Comparison of ENCODE assay signal across 18 cellular contexts in the genomic region with DNA sequence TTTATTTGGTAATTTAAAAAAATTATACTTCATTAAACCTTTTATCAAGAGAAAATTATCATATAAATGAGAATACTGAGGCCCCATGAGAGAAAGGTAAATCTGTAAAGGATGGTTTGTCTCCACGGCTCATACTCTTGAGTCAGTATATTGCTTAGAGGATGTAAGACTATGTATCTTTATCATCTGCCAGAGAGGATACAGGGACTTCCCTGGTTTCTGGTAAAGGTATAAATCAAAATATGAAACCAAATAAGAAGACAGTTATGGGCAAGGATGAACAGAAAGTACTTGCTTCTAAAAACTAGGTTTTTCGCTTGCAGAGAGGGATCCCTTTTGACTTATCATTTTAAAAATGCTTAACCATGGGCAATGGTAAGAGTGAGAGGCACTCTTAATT.
DNase-seq lines count a peak whose midpoint lies in the region; ATAC-seq and TF ChIP-seq lines count a peak whose summit lies in the region.
"Had no signal": no experiment of that assay in that cellular context is flagged by ENCODE, and none has a peak within 500 bp of the region (broad histone marks: within the 10 kb centered on the region; RNA-seq: fewer than 3 reads in every experiment).

No MANE protein-coding gene starts in this region.

- H3K4me1 ChIP-seq in MM.1S (ENCODE audit: low read length) (peaks cover 41% of the 10 kb centered on the region), prostate gland (replicated peaks) (no peaks in the 10 kb centered on the region)
- H3K4me1 ChIP-seq: BE2C, Peyer's patch, SJSA1 had no signal

- no peak overlapping the region for H3K9ac ChIP-seq in MM.1S (ENCODE audit: low read length)
- H3K9ac ChIP-seq: KMS-11 had no signal

- H3K4me3 ChIP-seq in GM06990 (replicated peaks; ENCODE audit: low read depth, low read length) (no peak overlapping the region), MM.1S (ENCODE audit: low read length) (no peak overlapping the region), prostate gland (no peak overlapping the region)
- H3K4me3 ChIP-seq: Peyer's patch, SJSA1 had no signal

- ATAC-seq in activated T-helper 17 cell treated with anti-CD3 and anti-CD28 coated beads, Interleukin-2, amount 50 U/mL, for 72 hours (replicated peaks): peak; percentile 44
- peak; percentile 50 for ATAC-seq in stimulated activated naive CD8-positive, alpha-beta T cell treated with anti-CD3 and anti-CD28 coated beads, Interleukin-15, amount 100 ng/mL, for 72 hours

- H3K36me3 ChIP-seq in GM06990 (ENCODE audit: control insufficient read depth, insufficient read depth, low read length) (peaks cover 2% of the 10 kb centered on the region), MM.1S (replicated peaks; ENCODE audit: insufficient read depth, low read length) (no peaks in the 10 kb centered on the region), prostate gland (no peaks in the 10 kb centered on the region)
- H3K36me3 ChIP-seq: BE2C, Peyer's patch, SJSA1 had no signal

- H3K4me3 Mint-ChIP-seq in activated T-helper 17 cell treated with anti-CD3 and anti-CD28 coated beads, Interleukin-2, amount 50 U/mL, for 72 hours: no peak overlapping the region
- H3K4me3 Mint-ChIP-seq in stimulated activated naive CD8-positive, alpha-beta T cell treated with anti-CD3 and anti-CD28 coated beads, Interleukin-15, amount 100 ng/mL, for 72 hours: no peak overlapping the region
- H3K4me3 Mint-ChIP-seq: CD4-positive, alpha-beta memory T cell; HFFc6 had no signal

- TF ChIP-seq POLR2A in prostate gland (IDR thresholded peaks at IDR 0.05): no peak

- no peak for TF ChIP-seq CTCF in GM06990 (IDR thresholded peaks at IDR 0.05; ENCODE audit: insufficient read depth, low read length, poor library complexity, severe bottlenecking)
- TF ChIP-seq CTCF in MM.1S (IDR thresholded peaks at IDR 0.05; ENCODE audit: low read length): no peak
- no peak for TF ChIP-seq CTCF in prostate gland (IDR thresholded peaks at IDR 0.05)

- DNase-seq in GM06990 (ENCODE audit: extremely low read depth, insufficient read length) (peak; percentile 24), MM.1S (peak; percentile 47), DMS153 (lab: John Stamatoyannopoulos, UW) (no peak), prostate gland (ENCODE audit: low spot score) (no peak)
- no peak for DNase-seq in stimulated activated naive CD8-positive, alpha-beta T cell treated with anti-CD3 and anti-CD28 coated beads, Interleukin-15, amount 100 ng/mL, for 72 hours
- no peak for DNase-seq in central memory CD4-positive, alpha-beta T cell
- DNase-seq: BE2C; CD4-positive, alpha-beta memory T cell; HFFc6; NCI-H1092; NCI-H1436 treated with DMSO at 0.1 percent for 48 hours; NCI-H2029 treated with DMSO at 0.1 percent for 48 hours; NCI-H2171; NCI-H526; Peyer's patch had no signal

- peaks cover 39% of the 10 kb centered on the region for H3K79me2 ChIP-seq in MM.1S (ENCODE audit: low read length)

- H3K36me3 Mint-ChIP-seq in activated T-helper 17 cell treated with anti-CD3 and anti-CD28 coated beads, Interleukin-2, amount 50 U/mL, for 72 hours (ENCODE audit: low read depth): peaks cover 30% of the 10 kb centered on the region

- H3K4me1 Mint-ChIP-seq in activated T-helper 17 cell treated with anti-CD3 and anti-CD28 coated beads, Interleukin-2, amount 50 U/mL, for 72 hours: peaks cover 7% of the 10 kb centered on the region
- H3K4me1 Mint-ChIP-seq in stimulated activated naive CD8-positive, alpha-beta T cell treated with anti-CD3 and anti-CD28 coated beads, Interleukin-15, amount 100 ng/mL, for 72 hours: peaks cover 36% of the 10 kb centered on the region

- peak overlapping the region; percentile 7 for H3K4me2 ChIP-seq in MM.1S (ENCODE audit: low read depth, low read length)
- H3K4me2 ChIP-seq: KMS-11 had no signal

- intact Hi-C loops in prostate gland (cut with DNase I): no loop called here

- no peaks in the 10 kb centered on the region for H3K27me3 ChIP-seq in GM06990 (replicated peaks; ENCODE audit: control insufficient read depth, insufficient read depth, low read length)
- no peaks in the 10 kb centered on the region for H3K27me3 ChIP-seq in MM.1S (replicated peaks; ENCODE audit: insufficient read depth, low read length)
- H3K27me3 ChIP-seq in prostate gland (replicated peaks; ENCODE audit: insufficient read depth): no peaks in the 10 kb centered on the region
- H3K27me3 ChIP-seq: BE2C, Peyer's patch, SJSA1 had no signal

- no peaks in the 10 kb centered on the region for H3K27me3 Mint-ChIP-seq in activated T-helper 17 cell treated with anti-CD3 and anti-CD28 coated beads, Interleukin-2, amount 50 U/mL, for 72 hours
- H3K27me3 Mint-ChIP-seq in stimulated activated naive CD8-positive, alpha-beta T cell treated with anti-CD3 and anti-CD28 coated beads, Interleukin-15, amount 100 ng/mL, for 72 hours: no peaks in the 10 kb centered on the region
- H3K27me3 Mint-ChIP-seq: CD4-positive, alpha-beta memory T cell had no signal

- H3K9me3 Mint-ChIP-seq in activated T-helper 17 cell treated with anti-CD3 and anti-CD28 coated beads, Interleukin-2, amount 50 U/mL, for 72 hours: peaks cover 5% of the 10 kb centered on the region
- H3K9me3 Mint-ChIP-seq in stimulated activated naive CD8-positive, alpha-beta T cell treated with anti-CD3 and anti-CD28 coated beads, Interleukin-15, amount 100 ng/mL, for 72 hours: no peaks in the 10 kb centered on the region

- no peaks in the 10 kb centered on the region for H4K20me1 ChIP-seq in MM.1S (ENCODE audit: insufficient read depth, low read length)

- WGBS in prostate gland: 95% methylated on average over 2 of the region's 2 CpGs

- H3K27ac ChIP-seq in MM.1S (ENCODE audit: low read length): peak overlapping the region; percentile 4; the same call in 1 of the 2 replicates
- no peak overlapping the region for H3K27ac ChIP-seq in prostate gland
- H3K27ac ChIP-seq: KMS-11, Peyer's patch, SJSA1 had no signal

- H3K9me3 ChIP-seq in MM.1S (replicated peaks; ENCODE audit: insufficient read depth, low read length): no peaks in the 10 kb centered on the region
- H3K9me3 ChIP-seq in prostate gland: no peaks in the 10 kb centered on the region
- H3K9me3 ChIP-seq: BE2C, SJSA1 had no signal

- no peak overlapping the region for H2AFZ ChIP-seq in MM.1S (ENCODE audit: low read length)

- H3K9me2 ChIP-seq in MM.1S (replicated peaks; ENCODE audit: insufficient read depth, low read length): no peaks in the 10 kb centered on the region

- no peak overlapping the region for H3K27ac Mint-ChIP-seq in activated T-helper 17 cell treated with anti-CD3 and anti-CD28 coated beads, Interleukin-2, amount 50 U/mL, for 72 hours
- peak overlapping the region in 1 of 2 donors; percentile 63 for H3K27ac Mint-ChIP-seq in stimulated activated naive CD8-positive, alpha-beta T cell treated with anti-CD3 and anti-CD28 coated beads, Interleukin-15, amount 100 ng/mL, for 72 hours
- H3K27ac Mint-ChIP-seq: CD4-positive, alpha-beta memory T cell; HFFc6 had no signal

- H3F3A ChIP-seq in MM.1S (ENCODE audit: insufficient read depth, low read length): peaks cover 37% of the 10 kb centered on the region

Comparison
In these comparisons a context has a peak if more than half of its experiments do, and no peak if none do; other contexts are left out.
1. DNase-seq: peak in GM06990 (single experiment) and MM.1S (single experiment); none in stimulated activated naive CD8-positive, alpha-beta T cell treated with anti-CD3 and anti-CD28 coated beads, Interleukin-15, amount 100 ng/mL, for 72 hours (0 of 2), DMS153 (single experiment), prostate gland (single experiment) and central memory CD4-positive, alpha-beta T cell (single experiment).